In genomic region chr18:30492552-30493129, GRCh38 we compare ENCODE assay signal across 28 cellular contexts.
"Had no signal": no experiment of that assay in that cellular context is flagged by ENCODE, and none has a peak within 500 bp of the region (broad histone marks: within the 10 kb centered on the region; RNA-seq: fewer than 3 reads in every experiment).

No MANE protein-coding gene starts in this region.

- H3K27me3 Mint-ChIP-seq: activated CD4-positive, alpha-beta memory T cell treated with anti-CD3 and anti-CD28 coated beads, Interleukin-2, amount 10 ng/mL, durations not matched to agents 7 days and 5 days; activated naive CD8-positive, alpha-beta T cell treated with anti-CD3 and anti-CD28 coated beads for 36 hours; activated T-cell treated with anti-CD3 and anti-CD28 coated beads, Interleukin-2, amount 50 U/mL, for 24 hours had no signal

- H3K27me3 ChIP-seq: adrenal gland, brain microvascular endothelial cell, cardiac muscle cell, SJSA1 had no signal

- H3K4me1 Mint-ChIP-seq: activated CD4-positive, alpha-beta memory T cell treated with anti-CD3 and anti-CD28 coated beads, Interleukin-2, amount 10 ng/mL, durations not matched to agents 7 days and 5 days; activated naive CD8-positive, alpha-beta T cell treated with anti-CD3 and anti-CD28 coated beads for 36 hours had no signal

- H3K27ac Mint-ChIP-seq: activated CD4-positive, alpha-beta memory T cell treated with anti-CD3 and anti-CD28 coated beads, Interleukin-2, amount 10 ng/mL, durations not matched to agents 7 days and 5 days; activated naive CD4-positive, alpha-beta T cell treated with anti-CD3 and anti-CD28 coated beads for 36 hours; activated naive CD8-positive, alpha-beta T cell treated with anti-CD3 and anti-CD28 coated beads for 36 hours; activated T-cell treated with anti-CD3 and anti-CD28 coated beads, Interleukin-2, amount 50 U/mL, for 24 hours; T-helper 1 cell treated with Interleukin-12 subunit alpha and Interleukin-12 subunit beta and Interleukin-4 antibody, amounts not matched to agents 30 μg/mL and 1 μg/mL, for 36 hours; T-helper 2 cell treated with Interferon-gamma antibody and Interleukin-4, amounts not matched to agents 5 μg/mL and 100 μg/mL, for 36 hours had no signal

- FAIRE-seq: TTC549 had no signal

- H3K4me2 ChIP-seq: SK-N-SH had no signal

- H3K9ac ChIP-seq: SK-N-SH had no signal

- H3K4me1 ChIP-seq: adrenal gland, SJSA1 had no signal

- H3K9me3 ChIP-seq: adrenal gland, SJSA1, SK-N-SH had no signal

- DNase-seq: activated CD4-positive, alpha-beta memory T cell treated with anti-CD3 and anti-CD28 coated beads, Interleukin-2, amount 10 ng/mL, durations not matched to agents 7 days and 5 days; activated CD4-positive, alpha-beta T cell treated with anti-CD3 and anti-CD28 coated beads for 48 hours; activated gamma-delta T cell treated with Interleukin-2 at 50 U/mL for 16 hours; activated naive CD4-positive, alpha-beta T cell treated with anti-CD3 and anti-CD28 coated beads for 36 hours; activated naive CD8-positive, alpha-beta T cell treated with anti-CD3 and anti-CD28 coated beads for 36 hours; activated T-cell treated with anti-CD3 and anti-CD28 coated beads, Interleukin-2, amount 50 U/mL, for 24 hours; adrenal gland; anterior cingulate cortex; brain microvascular endothelial cell; IMR-90; Karpas-422; NCI-H1105; NCI-H1417 treated with DMSO at 0.1 percent for 48 hours; NCI-H187 treated with DMSO at 0.1 percent for 48 hours; NCI-H2081; NCI-H2171 treated with DMSO at 0.1 percent for 48 hours; NCI-H2227 treated with DMSO at 0.1 percent for 48 hours; NCI-H446 treated with DMSO at 0.1 percent for 48 hours; NCI-H524; NCI-H69; SHP77 treated with DMSO at 0.1 percent for 48 hours; SK-N-SH had no signal

- H3K36me3 ChIP-seq: adrenal gland, brain microvascular endothelial cell, cardiac muscle cell, SJSA1 had no signal

- ATAC-seq: Panc1 had no signal

- H3K9me3 Mint-ChIP-seq: activated CD4-positive, alpha-beta memory T cell treated with anti-CD3 and anti-CD28 coated beads, Interleukin-2, amount 10 ng/mL, durations not matched to agents 7 days and 5 days; T-helper 1 cell treated with Interleukin-12 subunit alpha and Interleukin-12 subunit beta and Interleukin-4 antibody, amounts not matched to agents 30 μg/mL and 1 μg/mL, for 36 hours; T-helper 2 cell treated with Interferon-gamma antibody and Interleukin-4, amounts not matched to agents 5 μg/mL and 100 μg/mL, for 36 hours had no signal

- H3K36me3 Mint-ChIP-seq: activated naive CD8-positive, alpha-beta T cell treated with anti-CD3 and anti-CD28 coated beads for 36 hours had no signal

- H3K4me3 ChIP-seq: adrenal gland, cardiac muscle cell, SJSA1 had no signal

- H3K27ac ChIP-seq: adrenal gland, brain microvascular endothelial cell, cardiac muscle cell, SJSA1 had no signal

- H3K4me3 Mint-ChIP-seq: activated CD4-positive, alpha-beta memory T cell treated with anti-CD3 and anti-CD28 coated beads, Interleukin-2, amount 10 ng/mL, durations not matched to agents 7 days and 5 days; activated naive CD4-positive, alpha-beta T cell treated with anti-CD3 and anti-CD28 coated beads for 36 hours; activated naive CD8-positive, alpha-beta T cell treated with anti-CD3 and anti-CD28 coated beads for 36 hours; activated T-cell treated with anti-CD3 and anti-CD28 coated beads, Interleukin-2, amount 50 U/mL, for 24 hours; T-helper 1 cell treated with Interleukin-12 subunit alpha and Interleukin-12 subunit beta and Interleukin-4 antibody, amounts not matched to agents 30 μg/mL and 1 μg/mL, for 36 hours; T-helper 2 cell treated with Interferon-gamma antibody and Interleukin-4, amounts not matched to agents 5 μg/mL and 100 μg/mL, for 36 hours had no signal
